28 cellular contexts compared by ENCODE assay signal in genomic region chr12:125889742-125890141, GRCh38.
DNase-seq lines count a peak whose midpoint lies in the region; ATAC-seq and TF ChIP-seq lines count a peak whose summit lies in the region.
"Had no signal": no experiment of that assay in that cellular context is flagged by ENCODE, and none has a peak within 500 bp of the region (broad histone marks: within the 10 kb centered on the region; RNA-seq: fewer than 3 reads in every experiment).

No MANE protein-coding gene starts in this region.

- H3K4me3 ChIP-seq in left ventricle myocardium inferior (no peak overlapping the region), heart right ventricle (no peak overlapping the region), dorsolateral prefrontal cortex (peak overlapping the region in 25 of 59 donors; percentile 0 to 42 (median 22)), aorta (ENCODE audit: low read length in 2 of 2) (no peak overlapping the region), coronary artery (no peak overlapping the region)
- H3K4me3 ChIP-seq: lower lobe of right lung, MG63, ovary, tibial artery had no signal

- no peak for ATAC-seq in heart right ventricle
- ATAC-seq in aorta (ENCODE audit: low FRiP score), result no peak
- ATAC-seq in left lobe of liver, result no peak
- ATAC-seq: activated T-helper 17 cell treated with anti-CD3 and anti-CD28 coated beads, Interleukin-2, amount 50 U/mL, for 72 hours; Panc1; stimulated activated memory B cell treated with anti-CD40 and anti-IgM and Interleukin-4, amounts not matched to agents 10 μg/mL and 1 μg/mL and 100 μg/mL, for 72 hours had no signal

- DNase-seq in left ventricle myocardium inferior (no peak), heart right ventricle (no peak), dorsolateral prefrontal cortex (peak in 6 of 10 donors; percentile 3 to 51 (median 35)), myocyte (ENCODE audit: low read depth) (peak; percentile 24), aorta (no peak), coronary artery (ENCODE audit: low spot score) (no peak), left lobe of liver (ENCODE audit: low spot score) (no peak), GM10266 (ENCODE audit: extremely low spot score) (no peak)
- DNase-seq: ACHN; activated CD4-positive, alpha-beta T cell treated with anti-CD3 and anti-CD28 coated beads for 48 hours; activated naive CD8-positive, alpha-beta T cell treated with anti-CD3 and anti-CD28 coated beads, Interleukin-2, amount 10 ng/mL, durations not matched to agents 7 days and 5 days; cerebellar nuclear complex; GDM1; glutamatergic neuron; HFFc6; immature natural killer cell; IMR-90; lower lobe of right lung; MG63; NCI-H1436; ovary; stimulated activated CD4-positive, alpha-beta T cell treated with anti-CD3 and anti-CD28 coated beads, Interleukin-1b, Interleukin-23, amount 100 ng/mL, for 48 hours; tibial artery had no signal

- H3K27me3 ChIP-seq in left ventricle myocardium inferior (ENCODE audit: low read depth) (no peaks in the 10 kb centered on the region), heart right ventricle (no peaks in the 10 kb centered on the region), dorsolateral prefrontal cortex (no peaks in the 10 kb centered on the region), aorta (ENCODE audit: control insufficient read depth in 1 of 2, insufficient read depth in 2 of 2, low read length in 1 of 2) (no peaks in the 10 kb centered on the region)
- H3K27me3 ChIP-seq: MG63, ovary, tibial artery had no signal

- intact Hi-C loops in left ventricle myocardium inferior (cut with micrococcal nuclease), result no loop called here
- intact Hi-C loops in heart right ventricle (cut with DNase I), result no loop called here
- intact Hi-C loops in dorsolateral prefrontal cortex (cut with DNase I), result no loop called here
- intact Hi-C loops in aorta (cut with DNase I), result no loop called here

- 45 to 53% methylated on average over 6 of the region's 6 CpGs for WGBS in heart right ventricle, 2 donors
- 64 to 71% methylated on average over 6 of the region's 6 CpGs for WGBS in aorta, 2 donors

- TF ChIP-seq CTCF in left ventricle myocardium inferior (IDR thresholded peaks at IDR 0.05; ENCODE audit: borderline replicate concordance) (no peak), heart right ventricle (IDR thresholded peaks at IDR 0.05) (no peak), dorsolateral prefrontal cortex (IDR thresholded peaks at IDR 0.05 in 54 of 56, conservative IDR thresholded peaks at IDR 0.05 in 2 of 56; ENCODE audit: low read depth in 1 of 56, partially characterized antibody in 56 of 56) (no peak), coronary artery (IDR thresholded peaks at IDR 0.05) (no peak), GM10266 (IDR thresholded peaks at IDR 0.05; ENCODE audit: control insufficient read depth, insufficient read depth, low read depth, missing control alignments) (no peak)

- no peaks in the 10 kb centered on the region for H3K36me3 ChIP-seq in left ventricle myocardium inferior
- H3K36me3 ChIP-seq in heart right ventricle, result no peaks in the 10 kb centered on the region
- no peaks in the 10 kb centered on the region for H3K36me3 ChIP-seq in aorta (ENCODE audit: control insufficient read depth in 1 of 2, insufficient read depth in 2 of 2, low read length in 1 of 2)
- H3K36me3 ChIP-seq: lower lobe of right lung, MG63, ovary, tibial artery had no signal

- H3K27ac ChIP-seq in left ventricle myocardium inferior (replicated peaks), result peak overlapping the region; percentile 86
- H3K27ac ChIP-seq in heart right ventricle, result peak overlapping the region in 5 of 10 donors; percentile 24 to 79 (median 65)
- H3K27ac ChIP-seq in dorsolateral prefrontal cortex, result peak overlapping the region in 55 of 59 donors; percentile 2 to 85 (median 62)
- H3K27ac ChIP-seq in aorta (ENCODE audit: low read depth in 1 of 2, low read length in 2 of 2), result peak overlapping the region; percentile 32 to 90
- peak overlapping the region in 1 of 2 donors; percentile 21 for H3K27ac ChIP-seq in coronary artery
- H3K27ac ChIP-seq: C4-2B, HL-60, lower lobe of right lung, ovary had no signal

- peaks cover 8% of the 10 kb centered on the region for H3K9me3 ChIP-seq in left ventricle myocardium inferior (replicated peaks)
- peaks cover 0 to 3% (median 0%) of the 10 kb centered on the region in 11 donors for H3K9me3 ChIP-seq in heart right ventricle
- no peaks in the 10 kb centered on the region for H3K9me3 ChIP-seq in aorta (ENCODE audit: control insufficient read depth, low read length)
- H3K9me3 ChIP-seq: lower lobe of right lung, MG63, ovary, tibial artery had no signal

- peaks cover 18% of the 10 kb centered on the region for H3K4me1 ChIP-seq in left ventricle myocardium inferior
- H3K4me1 ChIP-seq in heart right ventricle, result peaks cover 0 to 22% (median 4%) of the 10 kb centered on the region in 9 donors
- H3K4me1 ChIP-seq in aorta (ENCODE audit: control insufficient read depth in 1 of 2, insufficient read depth in 2 of 2, low read length in 2 of 2), result peaks cover 3 to 4% of the 10 kb centered on the region in 2 donors
- H3K4me1 ChIP-seq: lower lobe of right lung had no signal

Comparison
In these comparisons a context has a peak if more than half of its experiments do, and no peak if none do; other contexts are left out.
1. DNase-seq: peak in dorsolateral prefrontal cortex (6 of 10) and myocyte (single experiment); none in left ventricle myocardium inferior (single experiment), heart right ventricle (0 of 2), aorta (0 of 2), coronary artery (single experiment), left lobe of liver (single experiment) and GM10266 (single experiment).